10 cellular contexts compared by ENCODE assay signal in genomic region chr17:60554377-60554788, GRCh38. TPM values are rescaled to one million over a fixed set of nuclear protein-coding genes. Genes with fewer than 3 reads are reported as not detected.
DNase-seq lines count a peak whose midpoint lies in the region; ATAC-seq, FAIRE-seq and TF ChIP-seq lines count a peak whose summit lies in the region.
"Had no signal": no experiment of that assay in that cellular context is flagged by ENCODE, and none has a peak within 500 bp of the region (broad histone marks: within the 10 kb centered on the region; RNA-seq: fewer than 3 reads in every experiment).

No MANE protein-coding gene starts in this region.

- H3K9me3 Mint-ChIP-seq in GM23338: peaks cover 70% of the 10 kb centered on the region

- in situ Hi-C loops in Caki2 (cut with HindIII; ENCODE audit: low pct_unique_long_range_greater_than_20kb, low sequenced_read_pairs): no loop called here
- in situ Hi-C loops in astrocyte of the spinal cord (cut with HindIII; ENCODE audit: low sequenced_read_pairs): no loop called here

- ATAC-seq in lower lobe of right lung (peak; percentile 84 to 89), GM21576 (IDR thresholded peaks at IDR 0.05; ENCODE audit: unreplicated experiment) (no peak), HG02981 (IDR thresholded peaks at IDR 0.05; ENCODE audit: unreplicated experiment) (no peak), GM23338 (no peak)
- ATAC-seq in stimulated activated naive CD8-positive, alpha-beta T cell treated with anti-CD3 and anti-CD28 coated beads, Interleukin-15, Interleukin-2, amounts not matched to agents 100 U/mL and 50 U/mL, for 24 hours: no peak
- ATAC-seq: activated naive CD8-positive, alpha-beta T cell treated with anti-CD3 and anti-CD28 coated beads, Interleukin-2, amount 50 U/mL, for 24 hours had no signal

- no peak overlapping the region for H3K4me3 ChIP-seq in astrocyte of the spinal cord (ENCODE audit: low read depth, low read length)
- H3K4me3 ChIP-seq in lower lobe of right lung: no peak overlapping the region
- no peak overlapping the region for H3K4me3 ChIP-seq in GM23338

- H3K27me3 ChIP-seq in lower lobe of right lung (ENCODE audit: low read depth) (no peaks in the 10 kb centered on the region), GM23338 (ENCODE audit: insufficient read depth) (no peaks in the 10 kb centered on the region)

- H3K27ac Mint-ChIP-seq in GM23338: no peak overlapping the region
- H3K27ac Mint-ChIP-seq: activated naive CD8-positive, alpha-beta T cell treated with anti-CD3 and anti-CD28 coated beads, Interleukin-2, amount 50 U/mL, for 24 hours; naive B cell had no signal

- H3K9me3 ChIP-seq in lower lobe of right lung: peaks cover 7% of the 10 kb centered on the region

- H3K4me3 Mint-ChIP-seq in GM23338: no peak overlapping the region
- H3K4me3 Mint-ChIP-seq: activated naive CD8-positive, alpha-beta T cell treated with anti-CD3 and anti-CD28 coated beads, Interleukin-2, amount 50 U/mL, for 24 hours; naive B cell had no signal

- H3K27me3 Mint-ChIP-seq in GM23338 (ENCODE audit: insufficient read depth, low read depth, poor library complexity): peaks cover 3% of the 10 kb centered on the region
- H3K27me3 Mint-ChIP-seq: activated naive CD8-positive, alpha-beta T cell treated with anti-CD3 and anti-CD28 coated beads, Interleukin-2, amount 50 U/mL, for 24 hours; naive B cell had no signal

- H4K20me1 ChIP-seq in GM23338 (replicated peaks; ENCODE audit: insufficient read depth): no peaks in the 10 kb centered on the region

- H3K27ac ChIP-seq in lower lobe of right lung (no peak overlapping the region), GM23338 (ENCODE audit: low read depth) (no peak overlapping the region)

- no peak for TF ChIP-seq CTCF in astrocyte of the spinal cord (IDR thresholded peaks at IDR 0.05; ENCODE audit: low read depth, low read length)
- TF ChIP-seq CTCF in lower lobe of right lung (IDR thresholded peaks at IDR 0.05): no peak
- TF ChIP-seq CTCF in GM23338 (conservative IDR thresholded peaks at IDR 0.05; ENCODE audit: low read depth in 2 of 2): no peak

- H3F3A ChIP-seq in GM23338 (replicated peaks; ENCODE audit: low read depth): no peaks in the 10 kb centered on the region

- no peaks in the 10 kb centered on the region for H3K4me1 ChIP-seq in lower lobe of right lung
- H3K4me1 ChIP-seq in GM23338 (ENCODE audit: insufficient read depth): no peaks in the 10 kb centered on the region

- DNase-seq in Caki2 (ENCODE audit: low read depth): peak; percentile 33
- no peak for DNase-seq in HTR-8/SVneo (ENCODE audit: insufficient read length, low spot score)
- DNase-seq in astrocyte of the spinal cord (ENCODE audit: low read depth, low spot score): peak; percentile 78
- DNase-seq in lower lobe of right lung: peak; percentile 75
- DNase-seq in stimulated activated naive CD8-positive, alpha-beta T cell treated with anti-CD3 and anti-CD28 coated beads, Interleukin-15, Interleukin-2, amounts not matched to agents 100 U/mL and 50 U/mL, for 24 hours: no peak
- DNase-seq in GM23338 (ENCODE audit: low spot score): no peak
- DNase-seq: activated naive CD8-positive, alpha-beta T cell treated with anti-CD3 and anti-CD28 coated beads, Interleukin-2, amount 50 U/mL, for 24 hours; naive B cell had no signal

- peaks cover 36% of the 10 kb centered on the region for H3K36me3 Mint-ChIP-seq in GM23338 (ENCODE audit: low read depth)

- H3K9me2 ChIP-seq in GM23338 (ENCODE audit: insufficient read depth): no peaks in the 10 kb centered on the region

- H3K4me1 Mint-ChIP-seq in GM23338: no peaks in the 10 kb centered on the region
- H3K4me1 Mint-ChIP-seq: activated naive CD8-positive, alpha-beta T cell treated with anti-CD3 and anti-CD28 coated beads, Interleukin-2, amount 50 U/mL, for 24 hours; naive B cell had no signal

- intact Hi-C loops in lower lobe of right lung (cut with DNase I): no loop called here

- FAIRE-seq in HTR-8/SVneo (lab: Jason Lieb, UNC): peak; percentile 69

- no peaks in the 10 kb centered on the region for H3K36me3 ChIP-seq in lower lobe of right lung
- H3K36me3 ChIP-seq in GM23338 (ENCODE audit: insufficient read depth): no peaks in the 10 kb centered on the region; the same call in 1 of the 2 replicates

- no peak overlapping the region for H3K4me2 ChIP-seq in GM23338

- H2AFZ ChIP-seq in GM23338: no peak overlapping the region

- no peaks in the 10 kb centered on the region for H3K79me2 ChIP-seq in GM23338 (replicated peaks; ENCODE audit: insufficient read depth)

TF ChIP-seq in GM23338, 12 proteins besides CTCF, POLR2A, EP300 and RAD21 (continues in another document):
- TF ChIP-seq EZH2phosphoT487 (IDR thresholded peaks at IDR 0.05; ENCODE audit: unreplicated experiment) (no peak), ETS1 (IDR thresholded peaks at IDR 0.05) (no peak), ZNF331 (CRISPR knock-in tag; IDR thresholded peaks at IDR 0.05; ENCODE audit: low read depth) (no peak), STAT1 (IDR thresholded peaks at IDR 0.05; ENCODE audit: unreplicated experiment) (no peak), ZNF462 (CRISPR knock-in tag; IDR thresholded peaks at IDR 0.05) (no peak)

RNA-seq across cellular contexts. Expression of gene APPBP2, which starts 28.3 kb away (rescaled TPM):
- total RNA-seq in Caki2 (2014; rRNA removed; shearing (Covaris generic); ENCODE audit: low replicate concordance): 27.9 and 28.9 TPM in 2 replicates
- 49.4 TPM for total RNA-seq in lower lobe of right lung
- total RNA-seq in GM23338 (2014; rRNA removed; shearing (Covaris generic)): 14.3 and 15.0 TPM in 2 replicates
- polyA plus RNA-seq in GM23338 (2016; fragmentation: Nextera tagmentation; extraction: Ambion mirVana): 5.1 and 9.3 TPM in 2 replicates

RNA-seq across cellular contexts. Expression of gene PPM1D, which starts 45.6 kb away (rescaled TPM):
- 6.9 and 18.2 TPM in 2 replicates for total RNA-seq in Caki2 (2014; rRNA removed; shearing (Covaris generic); ENCODE audit: low replicate concordance)
- 21.3 TPM for total RNA-seq in lower lobe of right lung
- 13.3 and 13.7 TPM in 2 replicates for total RNA-seq in GM23338 (2014; rRNA removed; shearing (Covaris generic))
- polyA plus RNA-seq in GM23338 (2016; fragmentation: Nextera tagmentation; extraction: Ambion mirVana): 7.8 and 7.9 TPM in 2 replicates

Comparison
In these comparisons a context has a peak if more than half of its experiments do, and no peak if none do; other contexts are left out.
1. DNase-seq: peak in Caki2 (single experiment), astrocyte of the spinal cord (single experiment) and lower lobe of right lung (single experiment); none in HTR-8/SVneo (single experiment), stimulated activated naive CD8-positive, alpha-beta T cell treated with anti-CD3 and anti-CD28 coated beads, Interleukin-15, Interleukin-2, amounts not matched to agents 100 U/mL and 50 U/mL, for 24 hours (single experiment) and GM23338 (single experiment).
2. ATAC-seq: peak in lower lobe of right lung (2 of 2); none in GM21576 (single experiment), stimulated activated naive CD8-positive, alpha-beta T cell treated with anti-CD3 and anti-CD28 coated beads, Interleukin-15, Interleukin-2, amounts not matched to agents 100 U/mL and 50 U/mL, for 24 hours (single experiment), HG02981 (single experiment) and GM23338 (single experiment).